ENCODE assay signal across 6 cellular contexts in genomic region chrX:102667034-102667433, GRCh38. TPM values are rescaled to one million over a fixed set of nuclear protein-coding genes. Genes with fewer than 3 reads are reported as not detected.
A peak's percentile ranks its signal among the peaks of the same experiment; 100 is the strongest.
DNase-seq lines count a peak whose midpoint lies in the region; ATAC-seq, FAIRE-seq and TF ChIP-seq lines count a peak whose summit lies in the region.
"Not testable (repeated sequence)": the region's sequence is repeated elsewhere in the genome, so short reads cannot be mapped to it uniquely, and the experiment has no call there.

No MANE protein-coding gene starts in this region.

- not testable (repeated sequence) for H3K27ac ChIP-seq in A549; MM.1S (ENCODE audit: low read length); K562 (ENCODE audit: extremely low read depth, low read depth, low read length); HepG2 (ENCODE audit: extremely low read length, insufficient read depth, low read length)

- not testable (repeated sequence) for H3K4me2 ChIP-seq in A549; MM.1S (ENCODE audit: low read depth, low read length); K562 (ENCODE audit: insufficient read depth, low read length); HepG2 (ENCODE audit: low read depth, low read length)

- not testable (repeated sequence) for H3K4me3 ChIP-seq in A549; MM.1S (ENCODE audit: low read length); K562; HepG2 (replicated peaks in 1 of 3; ENCODE audit: insufficient read depth in 1 of 3, low read depth in 2 of 3, low read length in 3 of 3)

- H3K27me3 ChIP-seq in MM.1S (replicated peaks; ENCODE audit: insufficient read depth, low read length); K562 (ENCODE audit: control insufficient read depth in 2 of 2, insufficient read depth in 2 of 2, low read length in 2 of 2); HepG2 (ENCODE audit: control insufficient read depth in 1 of 2, insufficient read depth in 2 of 2, low read length in 2 of 2): not testable (repeated sequence)

- H3F3A ChIP-seq in MM.1S (ENCODE audit: insufficient read depth, low read length): not testable (repeated sequence)

- CTCF ChIA-PET in A549 (lab: Yijun Ruan, JAX); K562 (lab: Yijun Ruan, JAX; ENCODE audit: low intra/inter-chr PET ratio); HepG2 (lab: Yijun Ruan, JAX; ENCODE audit: low intra/inter-chr PET ratio, low total read pairs): not testable (repeated sequence)

- POLR2A ChIA-PET in A549 (lab: Yijun Ruan, JAX); K562 (lab: Yijun Ruan, JAX): not testable (repeated sequence)
- POLR2A ChIA-PET in HepG2 (lab: Yijun Ruan, JAX): interaction anchor here (2.3 kb wide), 1 partner anchor 7 kb away, joined by 8 read pairs; no protein-coding TSS in a partner anchor

- not testable (repeated sequence) for ATAC-seq in A549, K562, HepG2

- H3K9me1 ChIP-seq in K562 (ENCODE audit: control insufficient read depth, insufficient read depth, low read length): not testable (repeated sequence)

- 56% methylated on average over 1 of the region's 1 CpG for WGBS in A549 (ENCODE audit: missing lambda C conversion rate)
- WGBS in K562 (ENCODE audit: insufficient coverage, low coverage, missing lambda C conversion rate): 0% methylated on average over 1 of the region's 1 CpG
- 71% methylated on average over 1 of the region's 1 CpG for WGBS in HepG2 (ENCODE audit: low lambda C conversion rate)

- peak overlapping the region; percentile 17 for H3K4me3 Mint-ChIP-seq in activated naive CD8-positive, alpha-beta T cell

- in situ Hi-C loops in K562 (cut with MboI); HepG2 (cut with HindIII; ENCODE audit: extremely low pct_ligation_motif_present, low pct_unique_long_range_greater_than_20kb): not testable (repeated sequence)

- not testable (repeated sequence) for H3K9me3 ChIP-seq in A549; MM.1S (replicated peaks; ENCODE audit: insufficient read depth, low read length); K562 (replicated peaks; ENCODE audit: control insufficient read depth, insufficient read depth, low read depth, low read length); HepG2 (ENCODE audit: low read length)

- peaks cover 19% of the 10 kb centered on the region for H3K36me3 Mint-ChIP-seq in activated naive CD8-positive, alpha-beta T cell

- H3K36me3 ChIP-seq in MM.1S (replicated peaks; ENCODE audit: insufficient read depth, low read length); K562 (ENCODE audit: control insufficient read depth, insufficient read depth, low read length); HepG2 (replicated peaks in 1 of 2; ENCODE audit: control insufficient read depth in 1 of 2, insufficient read depth in 2 of 2, low read length in 2 of 2): not testable (repeated sequence)

- DNase-seq in A549 (ENCODE audit: low read depth in 1 of 2, low spot score in 1 of 2); GM12891 (ENCODE audit: insufficient read length, low spot score); K562 (ENCODE audit: extremely low read depth in 1 of 4, low spot score in 3 of 4); HepG2 (ENCODE audit: low spot score): not testable (repeated sequence)
- peak; percentile 59 for DNase-seq in MM.1S

- H3K9me2 ChIP-seq in MM.1S (replicated peaks; ENCODE audit: insufficient read depth, low read length): not testable (repeated sequence)

- TF ChIP-seq POLR2A in A549 (IDR thresholded peaks at IDR 0.05; ENCODE audit: low read length); GM12891 (IDR thresholded peaks at IDR 0.05; ENCODE audit: low read depth, low read length); K562 (conservative IDR thresholded peaks at IDR 0.05); HepG2 (IDR thresholded peaks at IDR 0.05; ENCODE audit: insufficient read depth in 1 of 2, low read depth in 2 of 2, low read length in 2 of 2): not testable (repeated sequence)

- peaks cover 13% of the 10 kb centered on the region for H3K4me1 Mint-ChIP-seq in activated naive CD8-positive, alpha-beta T cell (ENCODE audit: low read depth)

- not testable (repeated sequence) for TF ChIP-seq RAD21 in A549 (conservative IDR thresholded peaks at IDR 0.05 in 1 of 2, IDR thresholded peaks at IDR 0.05 in 1 of 2); K562 (CRISPR knock-in tag; conservative IDR thresholded peaks at IDR 0.05 in 1 of 2, IDR thresholded peaks at IDR 0.05 in 1 of 2); HepG2 (CRISPR knock-in tag; IDR thresholded peaks at IDR 0.05)

- not testable (repeated sequence) for H3K9ac ChIP-seq in MM.1S (ENCODE audit: low read length); K562 (ENCODE audit: insufficient read depth in 1 of 2, low read depth in 2 of 2, low read length in 2 of 2); HepG2 (ENCODE audit: insufficient read depth, low read depth, low read length)

- not testable (repeated sequence) for TF ChIP-seq CTCF in A549 (IDR thresholded peaks at IDR 0.05); MM.1S (IDR thresholded peaks at IDR 0.05; ENCODE audit: low read length); K562 (IDR thresholded peaks at IDR 0.05 in 2 of 3, conservative IDR thresholded peaks at IDR 0.05 in 1 of 3; ENCODE audit: insufficient read depth in 2 of 3, low read depth in 1 of 3, low read length in 3 of 3); HepG2 (CRISPR knock-in tag; IDR thresholded peaks at IDR 0.05)

- peak; percentile 92 for FAIRE-seq in A549 (lab: Jason Lieb, UNC)
- peak; percentile 13 for FAIRE-seq in GM12891 (lab: Jason Lieb, UNC)
- FAIRE-seq in K562 (lab: Jason Lieb, UNC): not testable (repeated sequence)
- peak; percentile 39 for FAIRE-seq in HepG2 (lab: Jason Lieb, UNC)

- BruUV-seq in K562 (replicated peaks; lab: Mats Ljungman, UMichigan); HepG2 (replicated peaks; lab: Mats Ljungman, UMichigan): not testable (repeated sequence)

- not testable (repeated sequence) for H3K27me3 Mint-ChIP-seq in activated naive CD8-positive, alpha-beta T cell

- intact Hi-C loops in K562 (cut with micrococcal nuclease); HepG2 (cut with micrococcal nuclease; ENCODE audit: unreplicated experiment): not testable (repeated sequence)

- not testable (repeated sequence) for TF ChIP-seq EP300 in A549 (IDR thresholded peaks at IDR 0.05); K562 (IDR thresholded peaks at IDR 0.05; ENCODE audit: low read length); HepG2 (IDR thresholded peaks at IDR 0.05; ENCODE audit: low read depth in 2 of 2, low read length in 2 of 2); HepG2 (CRISPR knock-in tag; IDR thresholded peaks at IDR 0.05; ENCODE audit: borderline replicate concordance)

- H2AFZ ChIP-seq in MM.1S (ENCODE audit: low read length); K562 (ENCODE audit: low read depth, low read length); HepG2 (ENCODE audit: low read length): not testable (repeated sequence)

- H3K79me2 ChIP-seq in MM.1S (ENCODE audit: low read length); K562 (ENCODE audit: control insufficient read depth, insufficient read depth, low read length); HepG2 (ENCODE audit: insufficient read depth, low read length): not testable (repeated sequence)

- not testable (repeated sequence) for H3K27ac Mint-ChIP-seq in activated naive CD8-positive, alpha-beta T cell

- not testable (repeated sequence) for H4K20me1 ChIP-seq in MM.1S (ENCODE audit: insufficient read depth, low read length); K562 (replicated peaks; ENCODE audit: control insufficient read depth, insufficient read depth, low read length); HepG2 (ENCODE audit: insufficient read depth, low read length)

- not testable (repeated sequence) for H3K9me3 Mint-ChIP-seq in activated naive CD8-positive, alpha-beta T cell (ENCODE audit: low read depth)

- H3K4me1 ChIP-seq in A549; MM.1S (ENCODE audit: low read length); K562 (replicated peaks in 1 of 2; ENCODE audit: control insufficient read depth in 2 of 2, insufficient read depth in 2 of 2, low read length in 2 of 2); HepG2 (ENCODE audit: insufficient read depth, low read length): not testable (repeated sequence)

RNA-seq across cellular contexts. Expression of gene GPRASP1, which starts 15.8 kb away (rescaled TPM):
- polyA plus RNA-seq in A549 (2011; rRNA removed) (0.78 and 0.87 TPM in 2 replicates), A549 (2017; fragmentation: RNase III; extraction: RNeasy Plus Mini Kit Qiagen cat#74134 plus additional on column Dnase treatment) (0.47 to 0.63 TPM (median 0.50 TPM) in 3 replicates), K562 (2011; rRNA removed) (0.14 and 0.20 TPM in 2 replicates), K562 (2014; fragmentation: Illumina TruSeq; extraction: Trizol) (0.18 and 0.24 TPM in 2 replicates), K562 (2014; fragmentation: Nextera tagmentation; extraction: Ambion mirVana) (under 1 TPM; 0.01 to 0.10 TPM), K562 (2014; rRNA removed) (0.16 and 0.40 TPM in 2 replicates), HepG2 (2011; rRNA removed) (0.38 and 0.39 TPM in 2 replicates)
- 0.13 and 0.14 TPM in 2 replicates for polyA plus RNA-seq in A549 (2012; cell fraction: cytosol; rRNA removed)
- polyA plus RNA-seq in A549 (2012; cell fraction: nucleus; rRNA removed): 0.59 and 1.1 TPM in 2 replicates
- 2.1 and 2.3 TPM in 2 replicates for polyA minus RNA-seq in A549 (2011; rRNA and poly(A)+ RNA removed)
- polyA plus RNA-seq in GM12891 (2012; ENCODE audit: low read depth, missing spikeins): 0.91 TPM
- 2.4 and 4.2 TPM in 2 replicates for total RNA-seq in K562 (2011; cell fraction: chromatin; rRNA removed; ENCODE audit: low replicate concordance)
- total RNA-seq in K562 (2011; cell fraction: nucleolus; rRNA removed): 0.50 and 0.66 TPM in 2 replicates
- 1.3 and 4.3 TPM in 2 replicates for total RNA-seq in K562 (2011; cell fraction: nucleoplasm; rRNA removed)
- total RNA-seq in K562 (2014; rRNA removed) (0.23 and 0.29 TPM in 2 replicates), K562 (2014; rRNA removed; fragmentation: Illumina TruSeq; extraction: Trizol) (0.55 and 0.57 TPM in 2 replicates), K562 (2015; rRNA removed; fragmentation: Illumina TruSeq; extraction: Trizol) (0.49 and 0.94 TPM in 2 replicates), K562 (2021) (0.29 and 0.38 TPM in 2 replicates), HepG2 (2016; rRNA removed; fragmentation: Illumina TruSeq; extraction: Trizol) (0.51 and 1.4 TPM in 2 replicates)
- polyA plus RNA-seq in K562 (2011; cell fraction: cytosol; rRNA removed): 0.01 and 0.07 TPM in 2 replicates
- polyA plus RNA-seq in K562 (2011; cell fraction: nucleus; rRNA removed): 0.59 and 0.84 TPM in 2 replicates
- 0.46 and 0.65 TPM in 2 replicates for polyA plus RNA-seq in K562 (2012)
- polyA minus RNA-seq in K562 (2011; rRNA and poly(A)+ RNA removed): 0.60 and 0.63 TPM in 2 replicates
- 0.10 TPM in 1 of 2 replicates, not detected in the other for polyA minus RNA-seq in K562 (2011; cell fraction: cytosol; rRNA and poly(A)+ RNA removed)
- polyA minus RNA-seq in K562 (2011; cell fraction: nucleus; rRNA and poly(A)+ RNA removed): 0.54 and 1.7 TPM in 2 replicates
- under 0.01 and 0.30 TPM in 2 replicates for total RNA-seq in HepG2 (2016; cell fraction: cytosol; rRNA removed; fragmentation: Illumina TruSeq; extraction: Trizol; ENCODE audit: low read depth)
- 0.61 and 0.95 TPM in 2 replicates for total RNA-seq in HepG2 (2016; cell fraction: insoluble cytoplasmic fraction; rRNA removed; fragmentation: Illumina TruSeq; extraction: Trizol)
- 0.03 and 0.15 TPM in 2 replicates for total RNA-seq in HepG2 (2016; cell fraction: membrane; rRNA removed; fragmentation: Illumina TruSeq; extraction: Trizol)
- total RNA-seq in HepG2 (2016; cell fraction: nucleus; rRNA removed; fragmentation: Illumina TruSeq; extraction: Trizol): 4.6 and 6.2 TPM in 2 replicates
- 0.05 and 0.06 TPM in 2 replicates for polyA plus RNA-seq in HepG2 (2011; cell fraction: cytosol; rRNA removed)
- polyA plus RNA-seq in HepG2 (2011; cell fraction: nucleus; rRNA removed): 2.0 and 2.1 TPM in 2 replicates
- 0.60 and 0.69 TPM in 2 replicates for polyA plus RNA-seq in HepG2 (2012)
- 0.01 TPM in 1 of 2 replicates, not detected in the other for polyA plus RNA-seq in HepG2 (2016; cell fraction: cytosol; fragmentation: Illumina TruSeq; extraction: Trizol; ENCODE audit: low read depth)
- polyA plus RNA-seq in HepG2 (2016; cell fraction: insoluble cytoplasmic fraction; fragmentation: Illumina TruSeq; extraction: Trizol; ENCODE audit: low read depth): 0.21 and 0.26 TPM in 2 replicates
- 0.03 and 0.05 TPM in 2 replicates for polyA plus RNA-seq in HepG2 (2016; cell fraction: membrane; fragmentation: Illumina TruSeq; extraction: Trizol; ENCODE audit: low read depth)
- 2.7 and 3.2 TPM in 2 replicates for polyA plus RNA-seq in HepG2 (2016; cell fraction: nucleus; fragmentation: Illumina TruSeq; extraction: Trizol; ENCODE audit: insufficient read depth, low read depth)
- polyA minus RNA-seq in HepG2 (2011; rRNA and poly(A)+ RNA removed; ENCODE audit: low replicate concordance): 0.87 and 1.0 TPM in 2 replicates
- polyA minus RNA-seq in HepG2 (2011; cell fraction: cytosol; rRNA and poly(A)+ RNA removed): 0.09 and 0.10 TPM in 2 replicates
- polyA minus RNA-seq in HepG2 (2011; cell fraction: nucleus; rRNA and poly(A)+ RNA removed): 7.3 and 10.4 TPM in 2 replicates

RNA-seq across cellular contexts. Expression of gene GPRASP2, which starts 45.2 kb away (rescaled TPM):
- polyA plus RNA-seq in A549 (2011; rRNA removed) (6.3 and 6.7 TPM in 2 replicates), A549 (2017; fragmentation: RNase III; extraction: RNeasy Plus Mini Kit Qiagen cat#74134 plus additional on column Dnase treatment) (5.7 to 6.1 TPM (median 5.9 TPM) in 3 replicates), K562 (2011; rRNA removed) (0.61 and 1.6 TPM in 2 replicates), K562 (2014; fragmentation: Illumina TruSeq; extraction: Trizol) (2.3 TPM in 2 replicates), K562 (2014; fragmentation: Nextera tagmentation; extraction: Ambion mirVana) (1 to 10 TPM; 1.2 to 1.6 TPM), K562 (2014; rRNA removed) (1.4 and 2.4 TPM in 2 replicates), HepG2 (2011; rRNA removed) (0.55 and 0.63 TPM in 2 replicates)
- 3.3 and 3.6 TPM in 2 replicates for polyA plus RNA-seq in A549 (2012; cell fraction: cytosol; rRNA removed)
- polyA plus RNA-seq in A549 (2012; cell fraction: nucleus; rRNA removed): 2.5 and 3.6 TPM in 2 replicates
- 6.7 and 8.1 TPM in 2 replicates for polyA minus RNA-seq in A549 (2011; rRNA and poly(A)+ RNA removed)
- 0.37 TPM for polyA plus RNA-seq in GM12891 (2012; ENCODE audit: low read depth, missing spikeins)
- 0.60 and 0.72 TPM in 2 replicates for total RNA-seq in K562 (2011; cell fraction: chromatin; rRNA removed; ENCODE audit: low replicate concordance)
- total RNA-seq in K562 (2011; cell fraction: nucleolus; rRNA removed): 0.53 and 0.67 TPM in 2 replicates
- 0.95 and 1.3 TPM in 2 replicates for total RNA-seq in K562 (2011; cell fraction: nucleoplasm; rRNA removed)
- total RNA-seq in K562 (2014; rRNA removed) (2.1 and 2.7 TPM in 2 replicates), K562 (2014; rRNA removed; fragmentation: Illumina TruSeq; extraction: Trizol) (3.3 TPM in 2 replicates), K562 (2015; rRNA removed; fragmentation: Illumina TruSeq; extraction: Trizol) (2.6 and 3.0 TPM in 2 replicates), K562 (2021) (1.7 and 2.2 TPM in 2 replicates), HepG2 (2016; rRNA removed; fragmentation: Illumina TruSeq; extraction: Trizol) (1.3 and 1.6 TPM in 2 replicates)
- 0.22 and 0.67 TPM in 2 replicates for polyA plus RNA-seq in K562 (2011; cell fraction: cytosol; rRNA removed)
- 0.28 and 0.38 TPM in 2 replicates for polyA plus RNA-seq in K562 (2011; cell fraction: nucleus; rRNA removed)
- 2.8 and 5.1 TPM in 2 replicates for polyA plus RNA-seq in K562 (2012)
- 1.8 and 2.3 TPM in 2 replicates for polyA minus RNA-seq in K562 (2011; rRNA and poly(A)+ RNA removed)
- polyA minus RNA-seq in K562 (2011; cell fraction: cytosol; rRNA and poly(A)+ RNA removed): 0.86 TPM in 1 of 2 replicates, not detected in the other
- polyA minus RNA-seq in K562 (2011; cell fraction: nucleus; rRNA and poly(A)+ RNA removed): 0.33 and 0.40 TPM in 2 replicates
- total RNA-seq in HepG2 (2016; cell fraction: cytosol; rRNA removed; fragmentation: Illumina TruSeq; extraction: Trizol; ENCODE audit: low read depth): 0.09 and 0.10 TPM in 2 replicates
- 1.0 and 2.5 TPM in 2 replicates for total RNA-seq in HepG2 (2016; cell fraction: insoluble cytoplasmic fraction; rRNA removed; fragmentation: Illumina TruSeq; extraction: Trizol)
- 0.40 and 0.59 TPM in 2 replicates for total RNA-seq in HepG2 (2016; cell fraction: membrane; rRNA removed; fragmentation: Illumina TruSeq; extraction: Trizol)
- total RNA-seq in HepG2 (2016; cell fraction: nucleus; rRNA removed; fragmentation: Illumina TruSeq; extraction: Trizol): 1.1 and 1.2 TPM in 2 replicates
- 0.27 and 0.40 TPM in 2 replicates for polyA plus RNA-seq in HepG2 (2011; cell fraction: cytosol; rRNA removed)
- 0.24 and 0.29 TPM in 2 replicates for polyA plus RNA-seq in HepG2 (2011; cell fraction: nucleus; rRNA removed)
- 0.40 and 0.56 TPM in 2 replicates for polyA plus RNA-seq in HepG2 (2012)
- polyA plus RNA-seq in HepG2 (2016; cell fraction: cytosol; fragmentation: Illumina TruSeq; extraction: Trizol; ENCODE audit: low read depth): 0.05 TPM in 2 replicates
- polyA plus RNA-seq in HepG2 (2016; cell fraction: insoluble cytoplasmic fraction; fragmentation: Illumina TruSeq; extraction: Trizol; ENCODE audit: low read depth): 0.93 and 0.97 TPM in 2 replicates
- polyA plus RNA-seq in HepG2 (2016; cell fraction: membrane; fragmentation: Illumina TruSeq; extraction: Trizol; ENCODE audit: low read depth): 0.09 and 0.10 TPM in 2 replicates
- 1.2 and 1.4 TPM in 2 replicates for polyA plus RNA-seq in HepG2 (2016; cell fraction: nucleus; fragmentation: Illumina TruSeq; extraction: Trizol; ENCODE audit: insufficient read depth, low read depth)
- 0.63 and 1.3 TPM in 2 replicates for polyA minus RNA-seq in HepG2 (2011; rRNA and poly(A)+ RNA removed; ENCODE audit: low replicate concordance)
- 0.35 and 0.59 TPM in 2 replicates for polyA minus RNA-seq in HepG2 (2011; cell fraction: cytosol; rRNA and poly(A)+ RNA removed)
- 1.0 and 1.7 TPM in 2 replicates for polyA minus RNA-seq in HepG2 (2011; cell fraction: nucleus; rRNA and poly(A)+ RNA removed)

RNA-seq across cellular contexts. Expression of gene GPRASP3, which starts 53.5 kb away (rescaled TPM):
- 4.4 and 4.6 TPM in 2 replicates for polyA plus RNA-seq in A549 (2011; rRNA removed)
- polyA plus RNA-seq in A549 (2012; cell fraction: cytosol; rRNA removed): 1.0 and 1.5 TPM in 2 replicates
- 0.64 and 1.1 TPM in 2 replicates for polyA plus RNA-seq in A549 (2012; cell fraction: nucleus; rRNA removed)
- 4.7 to 5.0 TPM (median 4.9 TPM) in 3 replicates for polyA plus RNA-seq in A549 (2017; fragmentation: RNase III; extraction: RNeasy Plus Mini Kit Qiagen cat#74134 plus additional on column Dnase treatment)
- 4.8 and 5.0 TPM in 2 replicates for polyA minus RNA-seq in A549 (2011; rRNA and poly(A)+ RNA removed)
- 1.1 TPM for polyA plus RNA-seq in GM12891 (2012; ENCODE audit: low read depth, missing spikeins)
- total RNA-seq in K562 (2011; cell fraction: chromatin; rRNA removed; ENCODE audit: low replicate concordance): 0.95 and 1.5 TPM in 2 replicates
- 0.33 and 0.53 TPM in 2 replicates for total RNA-seq in K562 (2011; cell fraction: nucleolus; rRNA removed)
- 0.88 and 2.1 TPM in 2 replicates for total RNA-seq in K562 (2011; cell fraction: nucleoplasm; rRNA removed)
- total RNA-seq in K562 (2014; rRNA removed): 0.50 and 0.78 TPM in 2 replicates
- total RNA-seq in K562 (2014; rRNA removed; fragmentation: Illumina TruSeq; extraction: Trizol): 1.3 and 1.5 TPM in 2 replicates
- total RNA-seq in K562 (2015; rRNA removed; fragmentation: Illumina TruSeq; extraction: Trizol): 1.4 and 1.9 TPM in 2 replicates
- 1.1 and 1.8 TPM in 2 replicates for total RNA-seq in K562 (2021)
- polyA plus RNA-seq in K562 (2011; rRNA removed): 0.24 and 0.96 TPM in 2 replicates
- 0.16 and 0.18 TPM in 2 replicates for polyA plus RNA-seq in K562 (2011; cell fraction: cytosol; rRNA removed)
- polyA plus RNA-seq in K562 (2011; cell fraction: nucleus; rRNA removed): 0.10 and 0.41 TPM in 2 replicates
- polyA plus RNA-seq in K562 (2012): 1.3 and 1.4 TPM in 2 replicates
- 1.1 and 1.2 TPM in 2 replicates for polyA plus RNA-seq in K562 (2014; fragmentation: Illumina TruSeq; extraction: Trizol)
- polyA plus RNA-seq in K562 (2014; fragmentation: Nextera tagmentation; extraction: Ambion mirVana): 1 to 10 TPM in 1 of 2 experiments, under 1 TPM in 1; 0.63 to 1.1 TPM
- polyA plus RNA-seq in K562 (2014; rRNA removed): 0.66 and 0.77 TPM in 2 replicates
- polyA minus RNA-seq in K562 (2011; rRNA and poly(A)+ RNA removed): 1.1 and 1.9 TPM in 2 replicates
- 2.2 and 4.5 TPM in 2 replicates for polyA minus RNA-seq in K562 (2011; cell fraction: cytosol; rRNA and poly(A)+ RNA removed)
- 0.11 and 0.27 TPM in 2 replicates for polyA minus RNA-seq in K562 (2011; cell fraction: nucleus; rRNA and poly(A)+ RNA removed)
- total RNA-seq in HepG2 (2016; rRNA removed; fragmentation: Illumina TruSeq; extraction: Trizol): 1.4 and 2.1 TPM in 2 replicates
- 0.30 and 0.35 TPM in 2 replicates for total RNA-seq in HepG2 (2016; cell fraction: cytosol; rRNA removed; fragmentation: Illumina TruSeq; extraction: Trizol; ENCODE audit: low read depth)
- total RNA-seq in HepG2 (2016; cell fraction: insoluble cytoplasmic fraction; rRNA removed; fragmentation: Illumina TruSeq; extraction: Trizol): 1.1 and 2.0 TPM in 2 replicates
- total RNA-seq in HepG2 (2016; cell fraction: membrane; rRNA removed; fragmentation: Illumina TruSeq; extraction: Trizol): 0.68 and 1.00 TPM in 2 replicates
- total RNA-seq in HepG2 (2016; cell fraction: nucleus; rRNA removed; fragmentation: Illumina TruSeq; extraction: Trizol): 1.1 and 2.5 TPM in 2 replicates
- 0.54 and 0.67 TPM in 2 replicates for polyA plus RNA-seq in HepG2 (2011; rRNA removed)
- polyA plus RNA-seq in HepG2 (2011; cell fraction: cytosol; rRNA removed): 0.64 and 0.67 TPM in 2 replicates
- polyA plus RNA-seq in HepG2 (2011; cell fraction: nucleus; rRNA removed): 0.63 and 0.74 TPM in 2 replicates
- 0.95 and 1.4 TPM in 2 replicates for polyA plus RNA-seq in HepG2 (2012)
- 0.09 and 0.34 TPM in 2 replicates for polyA plus RNA-seq in HepG2 (2016; cell fraction: cytosol; fragmentation: Illumina TruSeq; extraction: Trizol; ENCODE audit: low read depth)
- polyA plus RNA-seq in HepG2 (2016; cell fraction: insoluble cytoplasmic fraction; fragmentation: Illumina TruSeq; extraction: Trizol; ENCODE audit: low read depth): 2.0 and 3.0 TPM in 2 replicates
- polyA plus RNA-seq in HepG2 (2016; cell fraction: membrane; fragmentation: Illumina TruSeq; extraction: Trizol; ENCODE audit: low read depth): 0.29 and 0.33 TPM in 2 replicates
- 1.8 TPM in 2 replicates for polyA plus RNA-seq in HepG2 (2016; cell fraction: nucleus; fragmentation: Illumina TruSeq; extraction: Trizol; ENCODE audit: insufficient read depth, low read depth)
- polyA minus RNA-seq in HepG2 (2011; rRNA and poly(A)+ RNA removed; ENCODE audit: low replicate concordance): 1.9 and 4.1 TPM in 2 replicates
- 1.1 and 1.8 TPM in 2 replicates for polyA minus RNA-seq in HepG2 (2011; cell fraction: cytosol; rRNA and poly(A)+ RNA removed)
- polyA minus RNA-seq in HepG2 (2011; cell fraction: nucleus; rRNA and poly(A)+ RNA removed): 3.5 and 4.1 TPM in 2 replicates
